In genomic region chr19:782195-783043, GRCh38 we compare ENCODE assay signal across 12 cellular contexts. TPM values are rescaled to one million over a fixed set of nuclear protein-coding genes. Genes with fewer than 3 reads are reported as not detected.
DNase-seq lines count a peak whose midpoint lies in the region; ATAC-seq and TF ChIP-seq lines count a peak whose summit lies in the region.
"Had no signal": no experiment of that assay in that cellular context is flagged by ENCODE, and none has a peak within 500 bp of the region (broad histone marks: within the 10 kb centered on the region; RNA-seq: fewer than 3 reads in every experiment).

No MANE protein-coding gene starts in this region.

- H3K27me3 ChIP-seq in RWPE2 (ENCODE audit: insufficient read depth, poor library complexity, severe bottlenecking) (no peaks in the 10 kb centered on the region), testis (no peaks in the 10 kb centered on the region)

- peaks cover 4% of the 10 kb centered on the region for H3K36me3 ChIP-seq in RWPE2 (ENCODE audit: low read depth)
- no peaks in the 10 kb centered on the region for H3K36me3 ChIP-seq in testis (ENCODE audit: low read depth, missing control alignments)

- H3K27ac ChIP-seq in RWPE2 (ENCODE audit: poor library complexity, severe bottlenecking) (peak overlapping the region; percentile 89), testis (peak overlapping the region in 1 of 2 donors; percentile 65)
- H3K27ac ChIP-seq: C4-2B had no signal

- H3K9me3 Mint-ChIP-seq in nephron = no peaks in the 10 kb centered on the region
- H3K9me3 Mint-ChIP-seq: memory B cell had no signal

- H3K36me3 Mint-ChIP-seq in nephron (ENCODE audit: low read depth) = no peaks in the 10 kb centered on the region
- H3K36me3 Mint-ChIP-seq: memory B cell had no signal

- H3K27ac Mint-ChIP-seq in nephron = peak overlapping the region; percentile 89 to 92 (median 90)
- H3K27ac Mint-ChIP-seq: memory B cell had no signal

- peak overlapping the region; percentile 27 to 59 (median 48) for H3K4me3 Mint-ChIP-seq in nephron
- H3K4me3 Mint-ChIP-seq: memory B cell had no signal

- H3K4me1 ChIP-seq in RWPE2 (ENCODE audit: insufficient read depth, poor library complexity, severe bottlenecking) (peaks cover 27% of the 10 kb centered on the region), testis (peaks cover 14% of the 10 kb centered on the region)

- DNase-seq in AG20443 (ENCODE audit: low spot score) = peak; percentile 75
- DNase-seq in RWPE2 (ENCODE audit: low spot score) = no peak
- peak; percentile 61 for DNase-seq in fibroblast of peridontal ligament (ENCODE audit: extremely low read depth)
- no peak for DNase-seq in activated CD4-positive, CD25-positive, alpha-beta regulatory T cell (lab: John Stamatoyannopoulos, UW)
- DNase-seq in globus pallidus (ENCODE audit: low spot score) = no peak
- DNase-seq in testis = no peak
- DNase-seq: activated CD8-positive, alpha-beta memory T cell treated with anti-CD3 and anti-CD28 coated beads for 24 hours; NCI-H1694 treated with DMSO at 0.1 percent for 48 hours had no signal

- peak; percentile 78 for ATAC-seq in RWPE2 (ENCODE audit: low read depth)
- no peak for ATAC-seq in HG02798 (IDR thresholded peaks at IDR 0.05; ENCODE audit: poor library complexity, unreplicated experiment)

- H3K4me3 ChIP-seq in RWPE2 (ENCODE audit: severe bottlenecking) = peak overlapping the region; percentile 42
- H3K4me3 ChIP-seq in testis = peak overlapping the region in 1 of 2 donors; percentile 0

- H3K27me3 Mint-ChIP-seq in nephron (ENCODE audit: low read depth) = peaks cover 16% of the 10 kb centered on the region
- H3K27me3 Mint-ChIP-seq: memory B cell had no signal

- H3K9me3 ChIP-seq in RWPE2 (ENCODE audit: severe bottlenecking) = no peaks in the 10 kb centered on the region
- H3K9me3 ChIP-seq in testis = no peaks in the 10 kb centered on the region

- intact Hi-C loops in testis (cut with DNase I; ENCODE audit: low total_unique reads) = loop anchor here (10.0 kb wide), 1 partner anchor 142 kb away; the partner anchor contains the start of gene ARID3A

- no peak for TF ChIP-seq CTCF in RWPE2 (IDR thresholded peaks at IDR 0.05; ENCODE audit: poor library complexity, severe bottlenecking)
- no peak for TF ChIP-seq CTCF in nephron (IDR thresholded peaks at IDR 0.05; ENCODE audit: unreplicated experiment in 3 of 3)
- no peak for TF ChIP-seq CTCF in testis (IDR thresholded peaks at IDR 0.05)

- TF ChIP-seq POLR2A in testis (IDR thresholded peaks at IDR 0.05) = no peak

- H3K4me1 Mint-ChIP-seq in nephron = peaks cover 17% of the 10 kb centered on the region
- H3K4me1 Mint-ChIP-seq: memory B cell had no signal

- 42 to 48% methylated on average over 37 of the region's 37 CpGs for WGBS in testis, 2 donors

RNA-seq across cellular contexts. Expression of gene PTBP1, which starts 14.8 kb away (rescaled TPM):
- 100 to 1,000 TPM; 168 to 196 TPM for total RNA-seq in testis
- polyA plus RNA-seq in testis (ENCODE audit: insufficient read depth, low read depth, low replicate concordance) = 116 TPM

RNA-seq across cellular contexts. Expression of gene MISP, which starts 31.5 kb away (rescaled TPM):
- 1 to 10 TPM; 1.1 to 3.1 TPM for total RNA-seq in testis
- polyA plus RNA-seq in testis (ENCODE audit: insufficient read depth, low read depth, low replicate concordance) = 1.1 TPM

RNA-seq across cellular contexts. Expression of gene PLPPR3, which starts 39.3 kb away (rescaled TPM):
- total RNA-seq in testis = 10 to 100 TPM; 16.9 to 20.1 TPM
- 2.7 TPM for polyA plus RNA-seq in testis (ENCODE audit: insufficient read depth, low read depth, low replicate concordance)

RNA-seq across cellular contexts. Expression of gene AZU1, which starts 45.2 kb away (rescaled TPM):
- 1 to 10 TPM; 5.4 to 5.8 TPM for total RNA-seq in testis
- polyA plus RNA-seq in testis (ENCODE audit: insufficient read depth, low read depth, low replicate concordance) = 1.4 TPM

RNA-seq across cellular contexts. Expression of gene PRTN3, which starts 58.4 kb away (rescaled TPM):
- 1 to 10 TPM; 1.0 to 1.8 TPM for total RNA-seq in testis
- polyA plus RNA-seq in testis (ENCODE audit: insufficient read depth, low read depth, low replicate concordance) = not detected

Comparison
In these comparisons a context has a peak if more than half of its experiments do, and no peak if none do; other contexts are left out.
1. DNase-seq: peak in AG20443 (single experiment) and fibroblast of peridontal ligament (single experiment); none in RWPE2 (single experiment), activated CD4-positive, CD25-positive, alpha-beta regulatory T cell (0 of 4), globus pallidus (single experiment) and testis (single experiment).